Comparison of ENCODE assay signal across 9 cellular contexts in genomic region chrX:152028611-152029010, GRCh38.
"Had no signal": no experiment of that assay in that cellular context is flagged by ENCODE, and none has a peak within 500 bp of the region (broad histone marks: within the 10 kb centered on the region; RNA-seq: fewer than 3 reads in every experiment).

No MANE protein-coding gene starts in this region.

- H3K9me3 ChIP-seq: HAP-1 had no signal

- H2AFZ ChIP-seq: GM23248 had no signal

- H3K4me1 ChIP-seq: HAP-1 had no signal

- H3K36me3 ChIP-seq: HAP-1 had no signal

- FAIRE-seq: K562 had no signal

- H3K27ac ChIP-seq: GM23248, HL-60 had no signal

- H3K27ac Mint-ChIP-seq: HFFc6 had no signal

- H3K9ac ChIP-seq: GM23248 had no signal

- H3K4me3 Mint-ChIP-seq: HFFc6 had no signal

- ATAC-seq: HCT116, K562 had no signal

- H3K4me3 ChIP-seq: GM23248, HAP-1, K562 had no signal

- DNase-seq: GM23248, GOT3, H7, HFFc6, IMR-90 had no signal
